8 cellular contexts compared by ENCODE assay signal in genomic region chr13:24922390-24923304, GRCh38.
DNase-seq lines count a peak whose midpoint lies in the region; ATAC-seq and TF ChIP-seq lines count a peak whose summit lies in the region.

No MANE protein-coding gene starts in this region.

- ATAC-seq in GM21576 (IDR thresholded peaks at IDR 0.05; ENCODE audit: unreplicated experiment) (peak; percentile 90), PC-3 (peak; percentile 97)

- intact Hi-C loops in PC-3 (cut with micrococcal nuclease), result no loop called here

- H2AFZ ChIP-seq in PC-3 (ENCODE audit: low read length), result peak overlapping the region; percentile 97

- POLR2A ChIA-PET in PC-3 (lab: Charles Lee; ENCODE audit: unreplicated experiment), result interaction anchor here (0.5 kb wide), 1 partner anchor 1557 kb away, joined by 3 read pairs; no protein-coding TSS in a partner anchor

- H3K4me3 Mint-ChIP-seq in IgD-negative memory B cell, result peak overlapping the region; percentile 90 to 99 (median 96)
- H3K4me3 Mint-ChIP-seq in activated T-cell treated with anti-CD3 and anti-CD28 coated beads, Interleukin-2, amount 50 U/mL, for 24 hours, result peak overlapping the region; percentile 93

- peaks cover 4 to 7% (median 5%) of the 10 kb centered on the region in 3 donors for H3K4me1 Mint-ChIP-seq in IgD-negative memory B cell
- peaks cover 21% of the 10 kb centered on the region for H3K4me1 Mint-ChIP-seq in activated T-cell treated with anti-CD3 and anti-CD28 coated beads, Interleukin-2, amount 50 U/mL, for 24 hours (ENCODE audit: low read depth)

- no peaks in the 10 kb centered on the region for H3K27me3 Mint-ChIP-seq in IgD-negative memory B cell
- H3K27me3 Mint-ChIP-seq in activated T-cell treated with anti-CD3 and anti-CD28 coated beads, Interleukin-2, amount 50 U/mL, for 24 hours, result no peaks in the 10 kb centered on the region

- H3K4me1 ChIP-seq in PC-3 (ENCODE audit: insufficient read depth, low read length) (peaks cover 20% of the 10 kb centered on the region), mucosa of rectum (ENCODE audit: control insufficient read depth in 2 of 2, insufficient read depth in 2 of 2, low read length in 2 of 2) (peaks cover 4 to 8% of the 10 kb centered on the region in 2 donors)

- peaks cover 49% of the 10 kb centered on the region for H3K79me2 ChIP-seq in PC-3 (ENCODE audit: low read length)

- H3K9me2 ChIP-seq in PC-3 (replicated peaks; ENCODE audit: low read length), result no peaks in the 10 kb centered on the region

- H3K36me3 ChIP-seq in PC-3 (ENCODE audit: low read depth, low read length), result no peaks in the 10 kb centered on the region
- no peaks in the 10 kb centered on the region for H3K36me3 ChIP-seq in mucosa of rectum (ENCODE audit: control insufficient read depth in 2 of 2, insufficient read depth in 2 of 2, low read length in 2 of 2)

- no peak for TF ChIP-seq CTCF in PC-3 (conservative IDR thresholded peaks at IDR 0.05; ENCODE audit: low read depth, low read length)

- DNase-seq in DMS153 treated with DMSO at 0.1 percent for 48 hours (lab: John Stamatoyannopoulos, UW; ENCODE audit: unreplicated experiment), result peak; percentile 88
- peak; percentile 97 for DNase-seq in PC-3
- peak; percentile 94 for DNase-seq in activated T-cell treated with anti-CD3 and anti-CD28 coated beads, Interleukin-2, amount 50 U/mL, for 24 hours
- DNase-seq in erythroblast (lab: John Stamatoyannopoulos, UW), result peak; percentile 96 to 98
- peak; percentile 81 to 91 for DNase-seq in stimulated activated CD8-positive, alpha-beta memory T cell treated with anti-CD3 and anti-CD28 coated beads, Interleukin-4, amount 100 ng/mL, for 4 hours (ENCODE audit: low read depth in 2 of 2, low spot score in 1 of 2)

- H3K4me3 ChIP-seq in PC-3 (ENCODE audit: low read length) (peak overlapping the region; percentile 91), mucosa of rectum (ENCODE audit: low read length in 2 of 2) (peak overlapping the region; percentile 81 to 94)

- H3K9me3 Mint-ChIP-seq in IgD-negative memory B cell, result no peaks in the 10 kb centered on the region
- H3K9me3 Mint-ChIP-seq in activated T-cell treated with anti-CD3 and anti-CD28 coated beads, Interleukin-2, amount 50 U/mL, for 24 hours, result no peaks in the 10 kb centered on the region

- H3K4me2 ChIP-seq in PC-3 (ENCODE audit: low read length), result peak overlapping the region; percentile 92

- H3K27ac ChIP-seq in PC-3 (ENCODE audit: low read length) (peak overlapping the region; percentile 66), mucosa of rectum (ENCODE audit: low read depth in 2 of 2, low read length in 2 of 2) (peak overlapping the region; percentile 91 to 98)

- peak overlapping the region; percentile 85 to 99 (median 94) for H3K27ac Mint-ChIP-seq in IgD-negative memory B cell
- H3K27ac Mint-ChIP-seq in activated T-cell treated with anti-CD3 and anti-CD28 coated beads, Interleukin-2, amount 50 U/mL, for 24 hours, result peak overlapping the region; percentile 93

- H3K27me3 ChIP-seq in PC-3 (ENCODE audit: low read length), result no peaks in the 10 kb centered on the region
- H3K27me3 ChIP-seq in mucosa of rectum (ENCODE audit: control insufficient read depth in 2 of 2, insufficient read depth in 2 of 2, low read length in 2 of 2), result no peaks in the 10 kb centered on the region

- peak; percentile 98 for TF ChIP-seq POLR2A in erythroblast (IDR thresholded peaks at IDR 0.05; ENCODE audit: low read length)

- no peaks in the 10 kb centered on the region for H3K36me3 Mint-ChIP-seq in IgD-negative memory B cell
- H3K36me3 Mint-ChIP-seq in activated T-cell treated with anti-CD3 and anti-CD28 coated beads, Interleukin-2, amount 50 U/mL, for 24 hours (ENCODE audit: low read depth), result peaks cover 13% of the 10 kb centered on the region

- H3K9me3 ChIP-seq in PC-3 (ENCODE audit: low read length), result no peaks in the 10 kb centered on the region
- no peaks in the 10 kb centered on the region for H3K9me3 ChIP-seq in mucosa of rectum (ENCODE audit: control insufficient read depth in 2 of 2, low read length in 2 of 2)

- H3K9ac ChIP-seq in PC-3 (ENCODE audit: low read length) (peak overlapping the region; percentile 80), mucosa of rectum (ENCODE audit: low read depth in 1 of 2, low read length in 2 of 2) (peak overlapping the region; percentile 79 to 96)

- TSS peak; percentile 48 for BruUV-seq in PC-3 (replicated peaks; lab: Mats Ljungman, UMichigan)

- CTCF ChIA-PET in PC-3 (lab: Charles Lee), result interaction anchor here (0.6 kb wide), 2 partner anchors 11 to 72 kb away, joined by 3 read pairs; no protein-coding TSS in a partner anchor

- H3F3A ChIP-seq in PC-3 (ENCODE audit: low read length, unreplicated experiment), result no peaks in the 10 kb centered on the region

- 0 out of 2 replicates have a peak, but pooled peaks cover 3% of the 10 kb centered on the region for H4K20me1 ChIP-seq in PC-3 (ENCODE audit: low read length)

Comparison
In these comparisons a context has a peak if more than half of its experiments do, and no peak if none do; other contexts are left out.
1. Peak in every context shown above with its lines: DNase-seq, ATAC-seq, H3K4me3 ChIP-seq and H3K27ac ChIP-seq.